Comparison of ENCODE assay signal across 8 cellular contexts in the genomic region with DNA sequence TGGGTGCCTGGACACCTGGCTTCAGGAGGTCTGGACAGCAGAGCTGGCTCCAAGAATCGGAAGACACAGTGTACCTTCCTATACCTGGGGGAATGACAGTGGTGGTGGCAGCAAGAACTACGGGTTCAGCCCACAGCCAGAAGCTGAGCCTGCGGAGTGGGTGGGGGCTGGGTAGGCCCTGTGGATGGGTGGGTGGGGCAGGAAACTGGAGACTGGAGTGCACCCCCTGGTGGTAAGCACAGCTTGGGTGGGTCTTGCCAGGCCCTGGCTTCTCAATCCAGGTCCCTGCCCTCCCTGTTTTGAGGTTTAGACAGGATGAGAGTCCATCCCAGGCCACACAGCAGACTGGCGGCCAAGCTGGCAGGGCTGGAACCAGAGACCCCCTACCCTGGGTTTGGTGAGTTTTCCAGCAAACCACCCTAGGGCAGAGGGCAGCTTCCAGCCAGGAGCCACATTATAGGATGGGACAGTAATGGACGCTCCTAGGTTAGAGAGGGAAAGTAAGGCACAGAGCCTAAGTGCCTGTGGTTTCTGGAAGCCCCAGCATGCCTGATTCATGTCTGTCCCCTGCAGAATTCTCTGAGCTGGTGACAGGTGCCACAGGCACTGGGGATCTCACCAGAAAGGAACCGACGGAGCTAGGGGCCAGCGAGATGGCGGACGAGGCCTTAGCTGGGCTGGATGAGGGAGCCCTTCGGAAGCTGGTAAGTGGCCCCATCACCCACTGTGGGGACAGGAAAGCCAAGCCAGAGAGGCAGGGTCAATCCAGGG. TPM values are rescaled to one million over a fixed set of nuclear protein-coding genes. Genes with fewer than 3 reads are reported as not detected.
DNase-seq lines count a peak whose midpoint lies in the region; ATAC-seq, FAIRE-seq and TF ChIP-seq lines count a peak whose summit lies in the region.

No MANE protein-coding gene starts in this region.

- CTCF ChIA-PET in GM12878 (lab: Yijun Ruan, JAX) = interaction anchor here (0.6 to 7.9 kb wide), 18 partner anchors 13 to 448 kb away, joined by 3 to 59 read pairs (median 4); partner anchors contain the start of genes MORC2, SELENOM and TUG1

- no peaks in the 10 kb centered on the region for H4K20me1 ChIP-seq in GM12878 (ENCODE audit: control insufficient read depth, insufficient read depth)
- peaks cover 21% of the 10 kb centered on the region for H4K20me1 ChIP-seq in keratinocyte (ENCODE audit: control insufficient read depth, extremely low read depth, insufficient read depth, low read length)

- TF ChIP-seq CTCF in 22Rv1 (IDR thresholded peaks at IDR 0.05) (peak; percentile 63), GM12878 (IDR thresholded peaks at IDR 0.05 in 2 of 3, conservative IDR thresholded peaks at IDR 0.05 in 1 of 3; ENCODE audit: control insufficient read depth in 2 of 3, extremely low read depth in 1 of 3, insufficient read depth in 1 of 3, low read depth in 3 of 3, low read length in 3 of 3) (peak; percentile 37 to 61 (median 42); a peak in 5 of 6 replicates), keratinocyte (optimal IDR thresholded peaks at IDR 0.05 in 1 of 3, IDR thresholded peaks at IDR 0.05 in 1 of 3, conservative IDR thresholded peaks at IDR 0.05 in 1 of 3; ENCODE audit: extremely low read depth in 1 of 3, insufficient read depth in 2 of 3, low read length in 3 of 3) (peak; percentile 54 to 82 (median 70))

- in situ Hi-C loops in GM12878 (cut with MboI) = loop anchor here (5.0 kb wide), 1 partner anchor 115 kb away; the partner anchor contains the start of genes MORC2 and TUG1

- POLR2A ChIA-PET in GM12878 (lab: Charles Lee) = interaction anchor here (0.6 to 2.6 kb wide), 7 partner anchors 10 to 492 kb away, joined by 3 to 7 read pairs (median 6); partner anchors contain the start of genes PES1, SFI1 and TUG1

- FAIRE-seq in GM12891 (lab: Jason Lieb, UNC) (peak; percentile 70), GM12878 (lab: Jason Lieb, UNC) (no peak), keratinocyte (lab: Jason Lieb, UNC) (no peak)

- peak overlapping the region; percentile 75 for H3K27ac ChIP-seq in 22Rv1
- peak overlapping the region; percentile 66; the same call in 1 of the 2 replicates for H3K27ac ChIP-seq in SJSA1
- H3K27ac ChIP-seq in GM12878 (ENCODE audit: control insufficient read depth, insufficient read depth) = no peak overlapping the region; the same call in 1 of the 2 replicates
- H3K27ac ChIP-seq in keratinocyte (ENCODE audit: control insufficient read depth, insufficient read depth, low read length) = peak overlapping the region; percentile 92

- TF ChIP-seq EP300 in GM12878 (IDR thresholded peaks at IDR 0.05; ENCODE audit: borderline replicate concordance in 1 of 2, control insufficient read depth in 1 of 2, low read depth in 2 of 2, low read length in 2 of 2) = no peak

- H3K27me3 ChIP-seq in SJSA1 (replicated peaks) = no peaks in the 10 kb centered on the region
- H3K27me3 ChIP-seq in GM12878 (replicated peaks in 1 of 2; ENCODE audit: control insufficient read depth in 2 of 2, insufficient read depth in 2 of 2, low read length in 1 of 2) = no peaks in the 10 kb centered on the region
- H3K27me3 ChIP-seq in keratinocyte (ENCODE audit: control insufficient read depth, extremely low read depth, insufficient read depth, low read length) = no peaks in the 10 kb centered on the region

- H3K9ac ChIP-seq in GM12878 (ENCODE audit: control insufficient read depth, insufficient read depth, low read length) (no peak overlapping the region), keratinocyte (ENCODE audit: control insufficient read depth, extremely low read depth, insufficient read depth, low read length) (peak overlapping the region; percentile 91)

- DNase-seq in GM12891 (ENCODE audit: insufficient read length, low spot score) = peak; percentile 36
- DNase-seq in SJSA1 (ENCODE audit: low read depth in 1 of 2, low spot score in 2 of 2) = peak in 1 of 2 experiments; percentile 81
- no peak for DNase-seq in GM12878 (ENCODE audit: low read depth, low spot score)
- no peak for DNase-seq in keratinocyte (ENCODE audit: low read depth, low spot score)
- DNase-seq in stimulated activated CD4-positive, alpha-beta T cell treated with anti-CD3 and anti-CD28 coated beads, Interleukin-4, amount 100 ng/mL, for 24 hours = peak; percentile 64

- H3K79me2 ChIP-seq in GM12878 (ENCODE audit: control insufficient read depth, insufficient read depth, low read length) (peaks cover 11% of the 10 kb centered on the region), keratinocyte (ENCODE audit: control insufficient read depth, insufficient read depth, low read length) (peaks cover 64% of the 10 kb centered on the region)

- RAD21 ChIA-PET in GM12878 (lab: Charles Lee; ENCODE audit: unreplicated experiment) = interaction anchor here (1.0 to 3.9 kb wide), 7 partner anchors 19 to 448 kb away, joined by 3 to 34 read pairs (median 4); partner anchors contain the start of genes MORC2 and TUG1

- H3K9me3 ChIP-seq in SJSA1 (replicated peaks) (no peaks in the 10 kb centered on the region), GM12878 (replicated peaks; ENCODE audit: control insufficient read depth, insufficient read depth, low read length) (no peaks in the 10 kb centered on the region), keratinocyte (ENCODE audit: control insufficient read depth, low read depth, low read length) (no peaks in the 10 kb centered on the region)

- no TSS peak for BruUV-seq in GM12878 (replicated peaks; lab: Mats Ljungman, UMichigan)

- intact Hi-C loops in GM12878 (cut with micrococcal nuclease; ENCODE audit: unreplicated experiment) = loop anchor here (1.0 to 10.0 kb wide), 5 partner anchors 110 to 448 kb away; partner anchors contain the start of genes PIK3IP1 and SLC35E4

- H2AFZ ChIP-seq in GM12878 (ENCODE audit: control insufficient read depth, low read depth, low read length) (no peak overlapping the region), keratinocyte (ENCODE audit: control insufficient read depth, low read length) (no peak overlapping the region)

- H3K4me3 ChIP-seq in SJSA1 (peak overlapping the region; percentile 75), GM12878 (peak overlapping the region; percentile 90; the same call in 1 of the 2 replicates), keratinocyte (ENCODE audit: control insufficient read depth in 2 of 3, extremely low read depth in 1 of 3, insufficient read depth in 2 of 3, low read depth in 1 of 3, low read length in 3 of 3) (peak overlapping the region; percentile 85 to 87 (median 86))

- no peak for TF ChIP-seq RAD21 in GM12878 (IDR thresholded peaks at IDR 0.05; ENCODE audit: insufficient read depth, low read depth, low read length)

- peaks cover 2% of the 10 kb centered on the region for H3K9me1 ChIP-seq in keratinocyte (ENCODE audit: control insufficient read depth, extremely low read depth, insufficient read depth, low read length)

- TF ChIP-seq POLR2A in GM12891 (IDR thresholded peaks at IDR 0.05; ENCODE audit: low read depth, low read length) = no peak
- TF ChIP-seq POLR2A in GM12878 (IDR thresholded peaks at IDR 0.05; ENCODE audit: low read depth, low read length) = no peak

- SMC1A ChIA-PET in GM12878 (lab: Charles Lee; ENCODE audit: uncharacterized antibody, unreplicated experiment) = interaction anchor here (0.8 to 1.7 kb wide), 3 partner anchors 11 to 209 kb away, joined by 3 to 5 read pairs (median 3); partner anchors contain the start of genes PIK3IP1 and TUG1

- WGBS in GM12878 (ENCODE audit: insufficient coverage, insufficient replicate concordance, low lambda C conversion rate, missing lambda C conversion rate) = 95% methylated on average over 11 of the region's 11 CpGs

- H3K36me3 ChIP-seq in SJSA1 (peaks cover 60% of the 10 kb centered on the region), GM12878 (ENCODE audit: control insufficient read depth in 2 of 2, insufficient read depth in 2 of 2, low read length in 1 of 2) (no peaks in the 10 kb centered on the region), keratinocyte (ENCODE audit: control insufficient read depth in 2 of 2, extremely low read depth in 1 of 2, insufficient read depth in 2 of 2, low read length in 2 of 2) (peaks cover 17 to 46% of the 10 kb centered on the region in 2 experiments)

- dilution Hi-C loops in keratinocyte (cut with MboI; ENCODE audit: extremely low pct_ligation_motif_present, low sequenced_read_pairs) = no loop called here

- peak overlapping the region; percentile 98 for H3K4me2 ChIP-seq in GM12878 (ENCODE audit: control insufficient read depth, insufficient read depth)
- H3K4me2 ChIP-seq in keratinocyte (ENCODE audit: control insufficient read depth, extremely low read depth, insufficient read depth, low read depth, low read length) = peak overlapping the region; percentile 96

- H3K4me1 ChIP-seq in SJSA1 (replicated peaks) = peaks cover 34% of the 10 kb centered on the region
- peaks cover 28% of the 10 kb centered on the region for H3K4me1 ChIP-seq in GM12878 (ENCODE audit: control insufficient read depth, insufficient read depth, low read length)
- peaks cover 56% of the 10 kb centered on the region for H3K4me1 ChIP-seq in keratinocyte (ENCODE audit: control insufficient read depth, extremely low read depth, insufficient read depth, low read length)

- ATAC-seq in GM12878 (no peak), GM21528 (IDR thresholded peaks at IDR 0.05; ENCODE audit: low FRiP score, unreplicated experiment) (no peak), GM19467 (IDR thresholded peaks at IDR 0.05; ENCODE audit: unreplicated experiment) (no peak)

RNA-seq across cellular contexts. Expression of gene SMTN, which starts 1.7 kb away (rescaled TPM):
- 5.0 TPM for polyA plus RNA-seq in GM12891 (2012; ENCODE audit: low read depth, missing spikeins)
- 121 and 155 TPM in 2 replicates for total RNA-seq in SJSA1 (2014; rRNA removed; shearing (Covaris generic))
- 15.6 and 17.7 TPM in 2 replicates for total RNA-seq in GM12878 (2013; cell fraction: nucleolus; rRNA removed)
- total RNA-seq in GM12878 (2014; rRNA removed) (7.7 and 10.2 TPM in 2 replicates), GM12878 (2014; rRNA removed; fragmentation: Illumina TruSeq; extraction: Trizol) (2.1 and 3.7 TPM in 2 replicates), GM12878 (2021) (19.8 and 21.9 TPM in 2 replicates)
- polyA plus RNA-seq in GM12878 (2011; ENCODE audit: low read depth) = 4.3 TPM
- polyA plus RNA-seq in GM12878 (2011; rRNA removed) (3.2 and 4.7 TPM in 2 replicates), GM12878 (2014; fragmentation: Illumina TruSeq; extraction: Trizol) (1.7 and 3.0 TPM in 2 replicates), GM12878 (2014; fragmentation: Nextera tagmentation; extraction: Ambion mirVana) (1 to 10 TPM in 1 of 2 experiments, under 1 TPM in 1; 0.92 to 2.6 TPM), GM12878 (2014; rRNA removed) (4.9 and 8.2 TPM in 2 replicates), GM12878 (2016; fragmentation: Nextera tagmentation; extraction: Ambion mirVana) (10 to 100 TPM; 16.4 to 20.9 TPM), keratinocyte (51.1 to 131 TPM (median 61.2 TPM) in 3 replicates)
- polyA plus RNA-seq in GM12878 (2011; cell fraction: cytosol; rRNA removed) = 7.2 TPM in 2 replicates
- polyA plus RNA-seq in GM12878 (2011; cell fraction: nucleus; rRNA removed) = 35.7 and 50.1 TPM in 2 replicates
- 8.1 and 9.6 TPM in 2 replicates for polyA plus RNA-seq in GM12878 (2012)
- 4.6 and 7.0 TPM in 2 replicates for polyA minus RNA-seq in GM12878 (2011; rRNA and poly(A)+ RNA removed)
- 3.4 and 6.3 TPM in 2 replicates for polyA minus RNA-seq in GM12878 (2011; cell fraction: cytosol; rRNA and poly(A)+ RNA removed)
- polyA minus RNA-seq in GM12878 (2011; cell fraction: nucleus; rRNA and poly(A)+ RNA removed) = 20.2 and 25.1 TPM in 2 replicates
- polyA plus RNA-seq in keratinocyte (2011; ENCODE audit: low read depth) = 94.1 TPM
- polyA plus RNA-seq in keratinocyte (2011; cell fraction: cytosol; rRNA removed) = 39.0 and 77.5 TPM in 2 replicates
- polyA plus RNA-seq in keratinocyte (2011; cell fraction: nucleus; rRNA removed) = 212 and 218 TPM in 2 replicates
- polyA plus RNA-seq in keratinocyte (2012; ENCODE audit: low replicate concordance) = 49.4 and 178 TPM in 2 replicates
- 49.3 to 251 TPM (median 55.2 TPM) in 3 replicates for polyA minus RNA-seq in keratinocyte
- 145 TPM for polyA minus RNA-seq in keratinocyte (2011; cell fraction: cytosol; rRNA and poly(A)+ RNA removed)
- 134 and 142 TPM in 2 replicates for polyA minus RNA-seq in keratinocyte (2011; cell fraction: nucleus; rRNA and poly(A)+ RNA removed)

RNA-seq across cellular contexts. Expression of gene SELENOM, which starts 24.6 kb away (rescaled TPM):
- polyA plus RNA-seq in GM12891 (2012; ENCODE audit: low read depth, missing spikeins) = 8.5 TPM
- total RNA-seq in SJSA1 (2014; rRNA removed; shearing (Covaris generic)) = 373 and 601 TPM in 2 replicates
- total RNA-seq in GM12878 (2013; cell fraction: nucleolus; rRNA removed) = 1.2 TPM in 2 replicates
- total RNA-seq in GM12878 (2014; rRNA removed) (2.3 and 3.3 TPM in 2 replicates), GM12878 (2014; rRNA removed; fragmentation: Illumina TruSeq; extraction: Trizol) (1.3 and 1.7 TPM in 2 replicates), GM12878 (2021) (2.2 and 2.8 TPM in 2 replicates)
- 3.1 TPM for polyA plus RNA-seq in GM12878 (2011; ENCODE audit: low read depth)
- polyA plus RNA-seq in GM12878 (2011; rRNA removed) (0.78 and 1.2 TPM in 2 replicates), GM12878 (2014; fragmentation: Illumina TruSeq; extraction: Trizol) (0.24 and 0.93 TPM in 2 replicates), GM12878 (2014; fragmentation: Nextera tagmentation; extraction: Ambion mirVana) (1 to 10 TPM in 1 of 2 experiments, under 1 TPM in 1; 0.80 to 1.3 TPM), GM12878 (2014; rRNA removed) (5.6 and 8.3 TPM in 2 replicates), GM12878 (2016; fragmentation: Nextera tagmentation; extraction: Ambion mirVana) (1 to 10 TPM; 3.8 to 5.2 TPM), keratinocyte (9.1 to 27.7 TPM (median 16.3 TPM) in 3 replicates)
- polyA plus RNA-seq in GM12878 (2011; cell fraction: cytosol; rRNA removed) = 4.0 and 4.2 TPM in 2 replicates
- polyA plus RNA-seq in GM12878 (2011; cell fraction: nucleus; rRNA removed) = 2.2 and 3.1 TPM in 2 replicates
- 7.1 and 7.2 TPM in 2 replicates for polyA plus RNA-seq in GM12878 (2012)
- polyA minus RNA-seq in GM12878 (2011; rRNA and poly(A)+ RNA removed) = 0.88 TPM in 1 of 2 replicates, not detected in the other
- polyA minus RNA-seq in GM12878 (2011; cell fraction: cytosol; rRNA and poly(A)+ RNA removed) = 1.3 TPM in 1 of 2 replicates, not detected in the other
- polyA minus RNA-seq in GM12878 (2011; cell fraction: nucleus; rRNA and poly(A)+ RNA removed) = 1.3 and 2.3 TPM in 2 replicates
- 2.0 TPM for polyA plus RNA-seq in keratinocyte (2011; ENCODE audit: low read depth)
- polyA plus RNA-seq in keratinocyte (2011; cell fraction: cytosol; rRNA removed) = 15.6 and 62.0 TPM in 2 replicates
- polyA plus RNA-seq in keratinocyte (2011; cell fraction: nucleus; rRNA removed) = 21.0 and 31.3 TPM in 2 replicates
- polyA plus RNA-seq in keratinocyte (2012; ENCODE audit: low replicate concordance) = 20.2 and 23.6 TPM in 2 replicates
- polyA minus RNA-seq in keratinocyte = 2.7 to 13.0 TPM (median 4.8 TPM) in 3 replicates
- polyA minus RNA-seq in keratinocyte (2011; cell fraction: cytosol; rRNA and poly(A)+ RNA removed) = 29.4 TPM
- polyA minus RNA-seq in keratinocyte (2011; cell fraction: nucleus; rRNA and poly(A)+ RNA removed) = 9.5 and 10.3 TPM in 2 replicates

RNA-seq across cellular contexts. Expression of gene INPP5J, which starts 40.0 kb away (rescaled TPM):
- 0.04 TPM for polyA plus RNA-seq in GM12891 (2012; ENCODE audit: low read depth, missing spikeins)
- 0.13 and 0.21 TPM in 2 replicates for total RNA-seq in SJSA1 (2014; rRNA removed; shearing (Covaris generic))
- total RNA-seq in GM12878 (2013; cell fraction: nucleolus; rRNA removed) = not detected in 2 replicates
- total RNA-seq in GM12878 (2014; rRNA removed) (1.7 TPM in 2 replicates), GM12878 (2014; rRNA removed; fragmentation: Illumina TruSeq; extraction: Trizol) (1.2 and 1.3 TPM in 2 replicates), GM12878 (2021) (1.9 and 2.6 TPM in 2 replicates)
- polyA plus RNA-seq in GM12878 (2011; ENCODE audit: low read depth) = not detected
- polyA plus RNA-seq in GM12878 (2011; rRNA removed) (0.07 and 0.26 TPM in 2 replicates), GM12878 (2014; fragmentation: Illumina TruSeq; extraction: Trizol) (0.44 and 1.7 TPM in 2 replicates), GM12878 (2014; fragmentation: Nextera tagmentation; extraction: Ambion mirVana) (under 1 TPM in 1 of 2 experiments, not detected in 1; 0.18 TPM), GM12878 (2014; rRNA removed) (2.2 and 2.8 TPM in 2 replicates), GM12878 (2016; fragmentation: Nextera tagmentation; extraction: Ambion mirVana) (1 to 10 TPM; 1.1 to 1.5 TPM), keratinocyte (0.14 to 0.26 TPM (median 0.22 TPM) in 3 replicates)
- 0.28 and 0.43 TPM in 2 replicates for polyA plus RNA-seq in GM12878 (2011; cell fraction: cytosol; rRNA removed)
- 0.23 and 0.42 TPM in 2 replicates for polyA plus RNA-seq in GM12878 (2011; cell fraction: nucleus; rRNA removed)
- polyA plus RNA-seq in GM12878 (2012) = 0.30 and 0.55 TPM in 2 replicates
- polyA minus RNA-seq in GM12878 (2011; rRNA and poly(A)+ RNA removed) = 0.15 and 0.26 TPM in 2 replicates
- not detected in 2 replicates for polyA minus RNA-seq in GM12878 (2011; cell fraction: cytosol; rRNA and poly(A)+ RNA removed)
- not detected in 2 replicates for polyA minus RNA-seq in GM12878 (2011; cell fraction: nucleus; rRNA and poly(A)+ RNA removed)
- 0.56 TPM for polyA plus RNA-seq in keratinocyte (2011; ENCODE audit: low read depth)
- polyA plus RNA-seq in keratinocyte (2011; cell fraction: cytosol; rRNA removed) = 0.09 and 0.27 TPM in 2 replicates
- polyA plus RNA-seq in keratinocyte (2011; cell fraction: nucleus; rRNA removed) = 0.69 and 0.95 TPM in 2 replicates
- polyA plus RNA-seq in keratinocyte (2012; ENCODE audit: low replicate concordance) = 0.46 and 0.72 TPM in 2 replicates
- polyA minus RNA-seq in keratinocyte = 0.33 to 1.8 TPM in 2 of 3 replicates, not detected in the other
- not detected for polyA minus RNA-seq in keratinocyte (2011; cell fraction: cytosol; rRNA and poly(A)+ RNA removed)
- polyA minus RNA-seq in keratinocyte (2011; cell fraction: nucleus; rRNA and poly(A)+ RNA removed) = 0.32 TPM in 1 of 2 replicates, not detected in the other

RNA-seq across cellular contexts. Expression of gene PLA2G3, which starts 57.5 kb away (rescaled TPM):
- not detected for polyA plus RNA-seq in GM12891 (2012; ENCODE audit: low read depth, missing spikeins)
- not detected in 2 replicates for total RNA-seq in SJSA1 (2014; rRNA removed; shearing (Covaris generic))
- not detected in 2 replicates for total RNA-seq in GM12878 (2013; cell fraction: nucleolus; rRNA removed)
- total RNA-seq in GM12878 (2014; rRNA removed) (not detected in 2 replicates), GM12878 (2014; rRNA removed; fragmentation: Illumina TruSeq; extraction: Trizol) (not detected in 2 replicates), GM12878 (2021) (not detected in 2 replicates)
- polyA plus RNA-seq in GM12878 (2011; ENCODE audit: low read depth) = not detected
- polyA plus RNA-seq in GM12878 (2011; rRNA removed) (0.04 TPM in 1 of 2 replicates, not detected in the other), GM12878 (2014; fragmentation: Illumina TruSeq; extraction: Trizol) (not detected in 2 replicates), GM12878 (2014; fragmentation: Nextera tagmentation; extraction: Ambion mirVana) (not detected), GM12878 (2014; rRNA removed) (not detected in 2 replicates), GM12878 (2016; fragmentation: Nextera tagmentation; extraction: Ambion mirVana) (not detected), keratinocyte (0.37 to 0.39 TPM (median 0.38 TPM) in 3 replicates)
- polyA plus RNA-seq in GM12878 (2011; cell fraction: cytosol; rRNA removed) = 0.01 and 0.05 TPM in 2 replicates
- polyA plus RNA-seq in GM12878 (2011; cell fraction: nucleus; rRNA removed) = 0.09 TPM in 1 of 2 replicates, not detected in the other
- not detected in 2 replicates for polyA plus RNA-seq in GM12878 (2012)
- polyA minus RNA-seq in GM12878 (2011; rRNA and poly(A)+ RNA removed) = not detected in 2 replicates
- not detected in 2 replicates for polyA minus RNA-seq in GM12878 (2011; cell fraction: cytosol; rRNA and poly(A)+ RNA removed)
- not detected in 2 replicates for polyA minus RNA-seq in GM12878 (2011; cell fraction: nucleus; rRNA and poly(A)+ RNA removed)
- 0.70 TPM for polyA plus RNA-seq in keratinocyte (2011; ENCODE audit: low read depth)
- 0.11 and 0.12 TPM in 2 replicates for polyA plus RNA-seq in keratinocyte (2011; cell fraction: cytosol; rRNA removed)
- polyA plus RNA-seq in keratinocyte (2011; cell fraction: nucleus; rRNA removed) = 0.34 and 0.53 TPM in 2 replicates
- 0.44 and 2.1 TPM in 2 replicates for polyA plus RNA-seq in keratinocyte (2012; ENCODE audit: low replicate concordance)
- 0.46 to 0.59 TPM in 2 of 3 replicates, not detected in the other for polyA minus RNA-seq in keratinocyte
- polyA minus RNA-seq in keratinocyte (2011; cell fraction: cytosol; rRNA and poly(A)+ RNA removed) = not detected
- 0.21 TPM in 1 of 2 replicates, not detected in the other for polyA minus RNA-seq in keratinocyte (2011; cell fraction: nucleus; rRNA and poly(A)+ RNA removed)

Comparison
In these comparisons a context has a peak if more than half of its experiments do, and no peak if none do; other contexts are left out.
1. DNase-seq: peak in GM12891 (single experiment) and stimulated activated CD4-positive, alpha-beta T cell treated with anti-CD3 and anti-CD28 coated beads, Interleukin-4, amount 100 ng/mL, for 24 hours (single experiment); none in GM12878 (single experiment) and keratinocyte (single experiment).
2. RNA of gene SELENOM, which starts 24.6 kb away (total RNA-seq): 373 to 601 TPM in SJSA1; 1.2 to 3.3 TPM in GM12878; every median in the first group is over 10 times any median in the second.
3. Peak in every context shown above with its lines, with median percentiles within 50 percentile points of each other: CTCF ChIP-seq and H3K4me3 ChIP-seq.